Comparison of ENCODE assay signal across 17 cellular contexts in the genomic region with DNA sequence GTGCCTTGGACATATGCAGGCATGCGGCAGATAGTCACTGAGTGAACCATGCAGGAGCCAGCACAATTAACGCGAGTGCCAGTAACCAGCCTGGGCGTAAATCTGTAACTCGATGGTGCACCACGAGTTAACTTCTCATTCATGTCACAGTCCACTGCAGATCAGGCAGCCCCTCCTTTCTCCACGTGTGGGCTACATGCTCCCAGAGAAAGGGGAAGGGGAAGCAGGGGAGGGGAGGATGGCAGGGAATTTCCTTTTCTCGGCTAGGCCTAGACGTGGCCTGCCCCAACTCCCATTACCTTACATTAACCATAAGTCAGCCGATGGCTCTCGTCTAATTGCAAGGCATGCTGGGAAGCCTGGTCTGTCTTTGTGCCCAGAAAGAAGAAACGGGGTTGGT.
DNase-seq lines count a peak whose midpoint lies in the region; ATAC-seq, FAIRE-seq and TF ChIP-seq lines count a peak whose summit lies in the region.
"Had no signal": no experiment of that assay in that cellular context is flagged by ENCODE, and none has a peak within 500 bp of the region (broad histone marks: within the 10 kb centered on the region; RNA-seq: fewer than 3 reads in every experiment).

No MANE protein-coding gene starts in this region.

- no peak overlapping the region for H3K9ac ChIP-seq in H1 (replicated peaks in 1 of 4; ENCODE audit: extremely low read depth in 1 of 4, low read depth in 3 of 4, low read length in 3 of 4)

- peaks cover 0 to 2% (median 2%) of the 10 kb centered on the region in 4 experiments; a peak in 3 of 7 replicates for H3K4me1 ChIP-seq in H1 (replicated peaks in 1 of 4; ENCODE audit: control insufficient read depth in 3 of 4, insufficient read depth in 4 of 4, low read length in 3 of 4)
- peaks cover 0 to 11% (median 0%) of the 10 kb centered on the region in 4 donors for H3K4me1 ChIP-seq in tibial nerve
- H3K4me1 ChIP-seq: A549 had no signal

- H3K79me2 ChIP-seq in H1 (ENCODE audit: control insufficient read depth in 1 of 2, insufficient read depth in 2 of 2, low read length in 2 of 2), result no peaks in the 10 kb centered on the region

- H3K23me2 ChIP-seq in H1 (ENCODE audit: low read depth, low read length), result no peaks in the 10 kb centered on the region

- no peak overlapping the region for H2BK15ac ChIP-seq in H1 (ENCODE audit: low read length)

- H3K27ac ChIP-seq in H1 (ENCODE audit: low read depth, low read length) (no peak overlapping the region), tibial nerve (no peak overlapping the region)
- H3K27ac ChIP-seq: A549 had no signal

- H3K9me3 Mint-ChIP-seq in memory B cell, result no peaks in the 10 kb centered on the region
- H3K9me3 Mint-ChIP-seq: CD4-positive, alpha-beta memory T cell had no signal

- H4K8ac ChIP-seq in H1 (ENCODE audit: extremely low read depth, insufficient read depth, low read length), result no peak overlapping the region

- POLR2A ChIA-PET in H1 (lab: Charles Lee; ENCODE audit: partially characterized antibody), result no interaction called here

- no peak overlapping the region for H3K56ac ChIP-seq in H1 (replicated peaks; ENCODE audit: insufficient read length, low read depth, low read length)

- TF ChIP-seq CTCF in H1 (IDR thresholded peaks at IDR 0.05; ENCODE audit: control extremely low read depth in 1 of 3, insufficient read depth in 1 of 3, low read depth in 1 of 3, low read length in 3 of 3) (no peak), tibial nerve (IDR thresholded peaks at IDR 0.05) (no peak)

- TF ChIP-seq EP300 in H1 (IDR thresholded peaks at IDR 0.05; ENCODE audit: borderline replicate concordance in 1 of 2, low read depth in 2 of 2, low read length in 2 of 2) (no peak), tibial nerve (IDR thresholded peaks at IDR 0.05) (no peak)

- H3K4me1 Mint-ChIP-seq in memory B cell, result peaks cover 21% of the 10 kb centered on the region

- no peak overlapping the region for H2AK5ac ChIP-seq in H1 (ENCODE audit: low read depth, low read length)

- H3K4me3 Mint-ChIP-seq in memory B cell, result no peak overlapping the region
- H3K4me3 Mint-ChIP-seq: CD4-positive, alpha-beta memory T cell had no signal

- H3K79me1 ChIP-seq in H1 (ENCODE audit: low read depth, low read length), result no peaks in the 10 kb centered on the region

- no peak overlapping the region for H4K5ac ChIP-seq in H1 (ENCODE audit: insufficient read length, low read depth, low read length)

- no peak for TF ChIP-seq POLR2A in H1 (IDR thresholded peaks at IDR 0.05; ENCODE audit: control extremely low read depth in 1 of 2, low read depth in 2 of 2, low read length in 2 of 2)
- no peak for TF ChIP-seq POLR2A in tibial nerve (IDR thresholded peaks at IDR 0.05)

- DNase-seq in CD1c-positive myeloid dendritic cell (ENCODE audit: extremely low spot score) (peak; percentile 49), H1 (ENCODE audit: low read depth in 1 of 2, low spot score in 2 of 2) (no peak), memory B cell (ENCODE audit: low spot score in 2 of 2) (no peak), pons (ENCODE audit: low spot score) (peak; percentile 63), tibial nerve (ENCODE audit: low spot score in 2 of 2) (no peak), islet precursor cell (no peak)
- DNase-seq: CD4-positive, alpha-beta memory T cell; DMS79; IMR-90; KG1 had no signal

- TF ChIP-seq RAD21 in H1 (IDR thresholded peaks at IDR 0.05 in 1 of 2, conservative IDR thresholded peaks at IDR 0.05 in 1 of 2; ENCODE audit: low read depth in 2 of 2, low read length in 2 of 2), result no peak

- no peak overlapping the region for H3K18ac ChIP-seq in H1 (ENCODE audit: extremely low read depth, low read length)

- FAIRE-seq in H1 (lab: Jason Lieb, UNC), result no peak
- FAIRE-seq: A549, GM12878, GM18507, H54 had no signal

- H3K36me3 ChIP-seq in H1 (ENCODE audit: control insufficient read depth in 2 of 4, insufficient read depth in 4 of 4, low read length in 3 of 4), result no peaks in the 10 kb centered on the region
- peaks cover 0 to 12% (median 0%) of the 10 kb centered on the region in 3 donors for H3K36me3 ChIP-seq in tibial nerve

- H3K4ac ChIP-seq in H1 (replicated peaks; ENCODE audit: insufficient read length, low read depth, low read length), result no peak overlapping the region

- CTCF ChIA-PET in H1 (lab: Charles Lee; ENCODE audit: partially characterized antibody), result interaction anchor here (1.1 to 1.2 kb wide), 2 partner anchors 57 to 421 kb away, joined by 3 read pairs; no protein-coding TSS in a partner anchor

- H3K27ac Mint-ChIP-seq in memory B cell, result peak overlapping the region; percentile 71
- H3K27ac Mint-ChIP-seq: CD4-positive, alpha-beta memory T cell had no signal

- no peak overlapping the region for H3K14ac ChIP-seq in H1 (ENCODE audit: insufficient read length)

- H3K27me3 ChIP-seq in H1 (replicated peaks in 1 of 4; ENCODE audit: control insufficient read depth in 3 of 4, extremely low read depth in 1 of 4, insufficient read depth in 3 of 4, low read length in 3 of 4) (no peaks in the 10 kb centered on the region), tibial nerve (no peaks in the 10 kb centered on the region)

- no peak overlapping the region for H2BK20ac ChIP-seq in H1 (ENCODE audit: low read length)

- H2BK5ac ChIP-seq in H1 (ENCODE audit: low read depth, low read length), result 0 out of 2 replicates have a peak overlapping the region, but pooled peaks have one; percentile 12

- H3K4me3 ChIP-seq in H1 (ENCODE audit: extremely low read depth in 1 of 4, insufficient read depth in 2 of 4, low read depth in 3 of 4, low read length in 4 of 4), result no peak overlapping the region
- H3K4me3 ChIP-seq in tibial nerve, result no peak overlapping the region
- H3K4me3 ChIP-seq: A549, GM12878 had no signal

- H2AFZ ChIP-seq in H1 (ENCODE audit: low read length), result no peak overlapping the region

- no peak overlapping the region for H3K4me2 ChIP-seq in H1 (ENCODE audit: insufficient read depth in 1 of 2, low read depth in 2 of 2, low read length in 2 of 2)
- H3K4me2 ChIP-seq: A549 had no signal

- WGBS in H1 (ENCODE audit: extremely low coverage in 1 of 2, insufficient coverage in 1 of 2, insufficient read length in 1 of 2, insufficient replicate concordance in 2 of 2, low coverage in 1 of 2, low lambda C conversion rate in 2 of 2, missing lambda C conversion rate in 1 of 2), 2 experiments, result 90% methylated on average over 12 of the region's 12 CpGs; no CpG with 5 or more reads in 1 of the 2 experiments
- WGBS in tibial nerve, 2 donors, result 76 to 89% methylated on average over 12 of the region's 12 CpGs

- H2BK120ac ChIP-seq in H1 (replicated peaks; ENCODE audit: low read depth, low read length), result no peak overlapping the region

- no peaks in the 10 kb centered on the region for H3K9me3 ChIP-seq in H1 (ENCODE audit: insufficient read depth in 2 of 2, low read depth in 1 of 2, low read length in 1 of 2)
- H3K9me3 ChIP-seq in tibial nerve, result no peaks in the 10 kb centered on the region
- H3K9me3 ChIP-seq: A549 had no signal

- no peaks in the 10 kb centered on the region for H3K27me3 Mint-ChIP-seq in memory B cell
- H3K27me3 Mint-ChIP-seq: CD4-positive, alpha-beta memory T cell had no signal

- ATAC-seq in memory B cell (ENCODE audit: low read depth), result no peak
- ATAC-seq in HG03045 (IDR thresholded peaks at IDR 0.05; ENCODE audit: unreplicated experiment), result no peak
- no peak for ATAC-seq in GM21381 (IDR thresholded peaks at IDR 0.05; ENCODE audit: unreplicated experiment)
- ATAC-seq: A549, GM12878, HCT116 had no signal

- H4K91ac ChIP-seq in H1 (replicated peaks; ENCODE audit: insufficient read length, low read length), result no peak overlapping the region

- no peak overlapping the region for H3K23ac ChIP-seq in H1 (ENCODE audit: insufficient read length)

- H2BK12ac ChIP-seq in H1 (ENCODE audit: low read depth, low read length), result no peak overlapping the region

- peaks cover 21% of the 10 kb centered on the region for H3K36me3 Mint-ChIP-seq in memory B cell

- no peaks in the 10 kb centered on the region for H4K20me1 ChIP-seq in H1 (replicated peaks in 1 of 2; ENCODE audit: control insufficient read depth in 1 of 2, insufficient read depth in 2 of 2, low read length in 2 of 2)

TF ChIP-seq in H1, 55 proteins besides CTCF, POLR2A, EP300 and RAD21:
- TF ChIP-seq, protein P1, sequence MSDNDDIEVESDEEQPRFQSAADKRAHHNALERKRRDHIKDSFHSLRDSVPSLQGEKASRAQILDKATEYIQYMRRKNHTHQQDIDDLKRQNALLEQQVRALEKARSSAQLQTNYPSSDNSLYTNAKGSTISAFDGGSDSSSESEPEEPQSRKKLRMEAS (IDR thresholded peaks at IDR 0.05), result no peak
- TF ChIP-seq TAF7 (optimal IDR thresholded peaks at IDR 0.05; ENCODE audit: borderline replicate concordance, low read depth, low read length) (no peak), SP1 (IDR thresholded peaks at IDR 0.05; ENCODE audit: low read depth, low read length) (no peak), KDM4A (IDR thresholded peaks at IDR 0.05; ENCODE audit: low read depth, low read length, severe bottlenecking) (no peak), BACH1 (IDR thresholded peaks at IDR 0.05; ENCODE audit: low read length) (no peak), SUZ12 (IDR thresholded peaks at IDR 0.05; ENCODE audit: low read length) (no peak), SIX5 (IDR thresholded peaks at IDR 0.05; ENCODE audit: low read depth, low read length) (no peak)

Comparison
In these comparisons a context has a peak if more than half of its experiments do, and no peak if none do; other contexts are left out.
1. DNase-seq: peak in CD1c-positive myeloid dendritic cell (single experiment) and pons (single experiment); none in H1 (0 of 2), memory B cell (0 of 2), tibial nerve (0 of 2) and islet precursor cell (single experiment).